31 cellular contexts compared by ENCODE assay signal in the genomic region with DNA sequence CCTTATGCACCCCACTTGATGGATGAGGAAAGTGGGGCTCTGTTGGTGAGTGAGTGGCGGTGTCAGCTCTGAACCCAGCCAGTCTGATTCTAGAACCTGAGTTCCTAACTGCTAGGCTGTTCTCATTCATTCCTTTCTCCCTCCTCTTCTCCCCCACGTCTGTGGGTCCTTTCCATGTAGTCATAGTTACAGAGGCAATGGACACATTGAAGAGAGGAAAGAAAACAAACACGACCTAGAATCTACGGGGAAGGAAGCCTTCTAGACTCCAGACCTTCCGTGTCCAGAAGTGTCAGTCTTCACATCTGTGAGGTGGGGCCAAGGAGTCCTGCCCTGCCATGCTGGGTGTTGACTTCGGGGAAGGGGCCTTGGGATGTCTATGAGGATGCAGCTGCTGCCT.
A peak's percentile ranks its signal among the peaks of the same experiment; 100 is the strongest.
DNase-seq lines count a peak whose midpoint lies in the region; ATAC-seq, FAIRE-seq and TF ChIP-seq lines count a peak whose summit lies in the region.
"Had no signal": no experiment of that assay in that cellular context is flagged by ENCODE, and none has a peak within 500 bp of the region (broad histone marks: within the 10 kb centered on the region; RNA-seq: fewer than 3 reads in every experiment).

No MANE protein-coding gene starts in this region.

- H2BK5ac ChIP-seq in neuronal stem cell (ENCODE audit: low read length): no peak overlapping the region

- 9% methylated on average over 5 of the region's 6 CpGs for WGBS in HepG2 (ENCODE audit: low lambda C conversion rate)
- 33% methylated on average over 5 of the region's 6 CpGs for WGBS in right lobe of liver (ENCODE audit: insufficient coverage, low coverage, low lambda C conversion rate, missing lambda C conversion rate)
- WGBS in neuronal stem cell (ENCODE audit: extremely low coverage in 2 of 2, insufficient read length in 2 of 2, insufficient replicate concordance in 1 of 2), 2 donors: no CpG with 5 or more reads among the region's 6 CpGs

- no peaks in the 10 kb centered on the region for H3K36me3 Mint-ChIP-seq in activated CD4-positive, alpha-beta memory T cell treated with anti-CD3 and anti-CD28 coated beads for 36 hours
- H3K36me3 Mint-ChIP-seq: activated naive CD8-positive, alpha-beta T cell treated with anti-CD3 and anti-CD28 coated beads for 36 hours; CD4-positive, alpha-beta memory T cell; natural killer cell had no signal

- peaks cover 6% of the 10 kb centered on the region for H3K27me3 Mint-ChIP-seq in activated CD4-positive, alpha-beta memory T cell treated with anti-CD3 and anti-CD28 coated beads for 36 hours
- H3K27me3 Mint-ChIP-seq: activated CD4-positive, alpha-beta T cell treated with anti-CD3 and anti-CD28 coated beads, Interleukin-2, amount 10 ng/mL, durations not matched to agents 24 days and 14 days; activated naive CD8-positive, alpha-beta T cell treated with anti-CD3 and anti-CD28 coated beads for 36 hours; dendritic cell treated with granulocyte-macrophage colony-stimulating factor and Interleukin-4, amounts not matched to agents 40 ng/mL and 50 ng/mL, for 4 days had no signal

- H2AFZ ChIP-seq in HepG2 (ENCODE audit: low read length) (no peak overlapping the region), neuronal stem cell (ENCODE audit: low read length) (no peak overlapping the region)

- peak overlapping the region; percentile 59 for H3K14ac ChIP-seq in neuronal stem cell (ENCODE audit: low read length)

- H3K4ac ChIP-seq in neuronal stem cell (ENCODE audit: low read length): no peak overlapping the region

- no peak overlapping the region for H2BK12ac ChIP-seq in neuronal stem cell (ENCODE audit: low read length)

- CTCF ChIA-PET in HepG2 (lab: Yijun Ruan, JAX; ENCODE audit: low intra/inter-chr PET ratio, low total read pairs): no interaction called here
- CTCF ChIA-PET in activated CD4-positive, alpha-beta memory T cell treated with anti-CD3 and anti-CD28 coated beads for 36 hours (lab: Charles Lee): no interaction called here

- POLR2A ChIA-PET in HepG2 (lab: Yijun Ruan, JAX): no interaction called here
- POLR2A ChIA-PET in activated CD4-positive, alpha-beta memory T cell treated with anti-CD3 and anti-CD28 coated beads for 36 hours (lab: Charles Lee): no interaction called here

- H3K4me3 Mint-ChIP-seq in activated CD4-positive, alpha-beta memory T cell treated with anti-CD3 and anti-CD28 coated beads for 36 hours: no peak overlapping the region
- H3K4me3 Mint-ChIP-seq: activated CD4-positive, alpha-beta T cell treated with anti-CD3 and anti-CD28 coated beads, Interleukin-2, amount 10 ng/mL, durations not matched to agents 24 days and 14 days; activated naive CD8-positive, alpha-beta T cell treated with anti-CD3 and anti-CD28 coated beads for 36 hours; CD4-positive, alpha-beta memory T cell; dendritic cell treated with granulocyte-macrophage colony-stimulating factor and Interleukin-4, amounts not matched to agents 40 ng/mL and 50 ng/mL, for 4 days; endodermal cell; GM23338; natural killer cell had no signal

- no peak for DNase-seq in HepG2 (ENCODE audit: low spot score)
- DNase-seq in right lobe of liver: no peak
- no peak for DNase-seq in colonic mucosa
- DNase-seq in neuronal stem cell (ENCODE audit: low spot score): no peak
- no peak for DNase-seq in activated CD4-positive, alpha-beta memory T cell treated with anti-CD3 and anti-CD28 coated beads for 36 hours
- DNase-seq in NOMO-1 (lab: John Stamatoyannopoulos, UW; ENCODE audit: unreplicated experiment in 2 of 2): no peak
- DNase-seq in NCI-H345 (lab: John Stamatoyannopoulos, UW): no peak
- DNase-seq: activated CD4-positive, alpha-beta T cell treated with anti-CD3 and anti-CD28 coated beads, Interleukin-2, amount 10 ng/mL, durations not matched to agents 24 days and 14 days; activated effector memory CD4-positive, alpha-beta T cell treated with Interleukin-2 at 50 U/mL for 16 hours; activated naive CD8-positive, alpha-beta T cell treated with anti-CD3 and anti-CD28 coated beads for 36 hours; activated T-cell treated with anti-CD3 and anti-CD28 coated beads, Interleukin-2, amount 50 U/mL, for 1 hour; AML-193; anterior cingulate cortex; caudate nucleus; CD4-positive, alpha-beta memory T cell; endodermal cell; left ventricle myocardium superior; midbrain; natural killer cell; NCI-H1930; NCI-H2227 treated with DMSO at 0.1 percent for 48 hours; stimulated activated naive CD4-positive, alpha-beta T cell treated with Interleukin-2 at 50 U/mL for 16 hours; T1000; uterus had no signal

- H3K27me3 ChIP-seq in HepG2 (ENCODE audit: control insufficient read depth in 1 of 2, insufficient read depth in 2 of 2, low read length in 2 of 2): peaks cover 5 to 62% of the 10 kb centered on the region in 2 experiments
- peaks cover 0 to 21% of the 10 kb centered on the region in 2 donors for H3K27me3 ChIP-seq in right lobe of liver
- H3K27me3 ChIP-seq in colonic mucosa: no peaks in the 10 kb centered on the region
- H3K27me3 ChIP-seq in neuronal stem cell (ENCODE audit: control insufficient read depth in 3 of 3, insufficient read depth in 3 of 3, low read depth in 1 of 3, low read length in 3 of 3): peaks cover 0 to 55% (median 45%) of the 10 kb centered on the region in 3 experiments
- H3K27me3 ChIP-seq: uterus had no signal

- TF ChIP-seq EP300 in HepG2 (IDR thresholded peaks at IDR 0.05; ENCODE audit: low read depth in 2 of 2, low read length in 2 of 2) (no peak), HepG2 (CRISPR knock-in tag; IDR thresholded peaks at IDR 0.05; ENCODE audit: borderline replicate concordance) (no peak)

- no peak for TF ChIP-seq CTCF in HepG2 (CRISPR knock-in tag; IDR thresholded peaks at IDR 0.05)
- no peak for TF ChIP-seq CTCF in right lobe of liver (IDR thresholded peaks at IDR 0.05)
- TF ChIP-seq CTCF in colonic mucosa (IDR thresholded peaks at IDR 0.05): no peak

- H3K9me3 Mint-ChIP-seq in activated CD4-positive, alpha-beta memory T cell treated with anti-CD3 and anti-CD28 coated beads for 36 hours: no peaks in the 10 kb centered on the region
- H3K9me3 Mint-ChIP-seq: activated CD4-positive, alpha-beta T cell treated with anti-CD3 and anti-CD28 coated beads, Interleukin-2, amount 10 ng/mL, durations not matched to agents 24 days and 14 days; activated naive CD8-positive, alpha-beta T cell treated with anti-CD3 and anti-CD28 coated beads for 36 hours; CD4-positive, alpha-beta memory T cell; dendritic cell treated with granulocyte-macrophage colony-stimulating factor and Interleukin-4, amounts not matched to agents 40 ng/mL and 50 ng/mL, for 4 days; endodermal cell; GM23338; natural killer cell had no signal

- H3K18ac ChIP-seq in neuronal stem cell (ENCODE audit: low read length): peak overlapping the region; percentile 3

- H3K79me2 ChIP-seq in HepG2 (ENCODE audit: insufficient read depth, low read length): no peaks in the 10 kb centered on the region

- TF ChIP-seq RAD21 in HepG2 (CRISPR knock-in tag; IDR thresholded peaks at IDR 0.05): no peak

- TF ChIP-seq POLR2A in HepG2 (IDR thresholded peaks at IDR 0.05; ENCODE audit: insufficient read depth in 1 of 2, low read depth in 2 of 2, low read length in 2 of 2) (no peak), right lobe of liver (IDR thresholded peaks at IDR 0.05) (no peak)

- no peak overlapping the region for H2BK15ac ChIP-seq in neuronal stem cell (ENCODE audit: low read length)

- no peaks in the 10 kb centered on the region for H3K4me1 Mint-ChIP-seq in activated CD4-positive, alpha-beta memory T cell treated with anti-CD3 and anti-CD28 coated beads for 36 hours (ENCODE audit: low read depth)
- H3K4me1 Mint-ChIP-seq: activated CD4-positive, alpha-beta T cell treated with anti-CD3 and anti-CD28 coated beads, Interleukin-2, amount 10 ng/mL, durations not matched to agents 24 days and 14 days; activated naive CD8-positive, alpha-beta T cell treated with anti-CD3 and anti-CD28 coated beads for 36 hours; natural killer cell had no signal

- no peak overlapping the region for H3K23ac ChIP-seq in neuronal stem cell (ENCODE audit: low read depth, low read length, poor library complexity)

- BruUV-seq in HepG2 (replicated peaks; lab: Mats Ljungman, UMichigan): no TSS peak

- ATAC-seq in HepG2: no peak
- ATAC-seq in right lobe of liver: no peak
- no peak for ATAC-seq in HG02973 (IDR thresholded peaks at IDR 0.05; ENCODE audit: unreplicated experiment)
- ATAC-seq: GM23338, K562, left ventricle myocardium superior, natural killer cell had no signal

- intact Hi-C loops in HepG2 (cut with micrococcal nuclease; ENCODE audit: unreplicated experiment) (no loop called here), right lobe of liver (cut with DNase I) (no loop called here), colonic mucosa (cut with DNase I) (no loop called here)
- intact Hi-C loops in activated CD4-positive, alpha-beta memory T cell treated with anti-CD3 and anti-CD28 coated beads for 36 hours (cut with micrococcal nuclease): no loop called here

- H3K79me1 ChIP-seq in neuronal stem cell (ENCODE audit: low read depth, low read length): no peaks in the 10 kb centered on the region

- H4K20me1 ChIP-seq in HepG2 (ENCODE audit: insufficient read depth, low read length): peaks cover 3% of the 10 kb centered on the region; the same call in 1 of the 2 replicates

- H3K9me3 ChIP-seq in HepG2 (ENCODE audit: low read length) (no peaks in the 10 kb centered on the region), right lobe of liver (no peaks in the 10 kb centered on the region), colonic mucosa (no peaks in the 10 kb centered on the region), neuronal stem cell (replicated peaks in 1 of 2; ENCODE audit: control insufficient read depth in 2 of 2, insufficient read depth in 1 of 2, low read depth in 1 of 2, low read length in 2 of 2) (no peaks in the 10 kb centered on the region)
- H3K9me3 ChIP-seq: uterus had no signal

- no peak overlapping the region for H4K91ac ChIP-seq in neuronal stem cell (ENCODE audit: low read depth, low read length, poor library complexity)

- H3K4me1 ChIP-seq in HepG2 (ENCODE audit: insufficient read depth, low read length): peaks cover 11% of the 10 kb centered on the region
- H3K4me1 ChIP-seq in right lobe of liver: peaks cover 0 to 25% (median 10%) of the 10 kb centered on the region in 4 donors
- H3K4me1 ChIP-seq in colonic mucosa: peaks cover 9% of the 10 kb centered on the region
- peaks cover 1 to 6% of the 10 kb centered on the region in 2 donors for H3K4me1 ChIP-seq in neuronal stem cell (ENCODE audit: control insufficient read depth in 2 of 2, insufficient read depth in 1 of 2, low read depth in 1 of 2, low read length in 2 of 2)
- H3K4me1 ChIP-seq: uterus had no signal

- FAIRE-seq in HepG2 (lab: Jason Lieb, UNC): no peak
- FAIRE-seq: GM19239, K562, keratinocyte, RCC 7860 had no signal

- H3K36me3 ChIP-seq in HepG2 (replicated peaks in 1 of 2; ENCODE audit: control insufficient read depth in 1 of 2, insufficient read depth in 2 of 2, low read length in 2 of 2): no peaks in the 10 kb centered on the region
- no peaks in the 10 kb centered on the region for H3K36me3 ChIP-seq in right lobe of liver
- no peaks in the 10 kb centered on the region for H3K36me3 ChIP-seq in colonic mucosa
- H3K36me3 ChIP-seq in neuronal stem cell (replicated peaks in 1 of 2; ENCODE audit: control insufficient read depth in 2 of 2, insufficient read depth in 2 of 2, low read length in 2 of 2): no peaks in the 10 kb centered on the region
- H3K36me3 ChIP-seq: uterus had no signal

- no peak overlapping the region for H3K27ac Mint-ChIP-seq in activated CD4-positive, alpha-beta memory T cell treated with anti-CD3 and anti-CD28 coated beads for 36 hours
- H3K27ac Mint-ChIP-seq: activated CD4-positive, alpha-beta T cell treated with anti-CD3 and anti-CD28 coated beads, Interleukin-2, amount 10 ng/mL, durations not matched to agents 24 days and 14 days; activated naive CD8-positive, alpha-beta T cell treated with anti-CD3 and anti-CD28 coated beads for 36 hours; CD4-positive, alpha-beta memory T cell; dendritic cell treated with granulocyte-macrophage colony-stimulating factor and Interleukin-4, amounts not matched to agents 40 ng/mL and 50 ng/mL, for 4 days; endodermal cell; GM23338; natural killer cell had no signal

- in situ Hi-C loops in HepG2 (cut with HindIII; ENCODE audit: extremely low pct_ligation_motif_present, low pct_unique_long_range_greater_than_20kb): no loop called here

- H3K27ac ChIP-seq in HepG2 (ENCODE audit: extremely low read length, insufficient read depth, low read length): no peak overlapping the region
- no peak overlapping the region for H3K27ac ChIP-seq in right lobe of liver
- H3K27ac ChIP-seq in colonic mucosa: peak overlapping the region; percentile 78
- H3K27ac ChIP-seq in neuronal stem cell (replicated peaks; ENCODE audit: low read length): no peak overlapping the region
- H3K27ac ChIP-seq: uterus had no signal

- H3K4me3 ChIP-seq in HepG2 (replicated peaks in 1 of 3; ENCODE audit: insufficient read depth in 1 of 3, low read depth in 2 of 3, low read length in 3 of 3) (no peak overlapping the region), right lobe of liver (no peak overlapping the region), colonic mucosa (no peak overlapping the region), neuronal stem cell (ENCODE audit: low read length in 2 of 2) (peak overlapping the region in 1 of 2 donors; percentile 16)
- H3K4me3 ChIP-seq: GM23338, K562, uterus had no signal

- no peak overlapping the region for H2AK5ac ChIP-seq in neuronal stem cell (ENCODE audit: low read depth, low read length)

- H3K9ac ChIP-seq in HepG2 (ENCODE audit: insufficient read depth, low read depth, low read length) (no peak overlapping the region), colonic mucosa (ENCODE audit: low read depth in 2 of 2, low read length in 2 of 2) (peak overlapping the region in 1 of 2 donors; percentile 55), neuronal stem cell (ENCODE audit: low read depth, low read length, poor library complexity) (no peak overlapping the region)

- no peak overlapping the region for H4K8ac ChIP-seq in neuronal stem cell (ENCODE audit: low read depth, low read length)

- no peak overlapping the region for H3K4me2 ChIP-seq in HepG2 (ENCODE audit: low read depth, low read length)
- no peak overlapping the region for H3K4me2 ChIP-seq in neuronal stem cell (ENCODE audit: insufficient read depth, low read length, poor library complexity, severe bottlenecking)
- H3K4me2 ChIP-seq: GM23338 had no signal

- H2BK120ac ChIP-seq in neuronal stem cell (ENCODE audit: low read depth, low read length): no peak overlapping the region
